ENCODE assay signal across 9 cellular contexts in genomic region chr20:35541118-35541782, GRCh38. TPM values are rescaled to one million over a fixed set of nuclear protein-coding genes. Genes with fewer than 3 reads are reported as not detected.
DNase-seq lines count a peak whose midpoint lies in the region; ATAC-seq and TF ChIP-seq lines count a peak whose summit lies in the region.
"Had no signal": no experiment of that assay in that cellular context is flagged by ENCODE, and none has a peak within 500 bp of the region (broad histone marks: within the 10 kb centered on the region; RNA-seq: fewer than 3 reads in every experiment).

No MANE protein-coding gene starts in this region.

- peak overlapping the region; percentile 37 for H3K27ac Mint-ChIP-seq in T-helper 2 cell treated with Interferon-gamma antibody and Interleukin-4, amounts not matched to agents 5 μg/mL and 100 μg/mL, for 36 hours
- peak overlapping the region; percentile 88 for H3K27ac Mint-ChIP-seq in WTC11

- H3K27ac ChIP-seq in substantia nigra (ENCODE audit: low read depth, low read length, poor library complexity, severe bottlenecking): peak overlapping the region; percentile 21

- TF ChIP-seq CTCF in WTC11 (IDR thresholded peaks at IDR 0.05): no peak

- no peaks in the 10 kb centered on the region for H3K9me3 ChIP-seq in iPS-18c (ENCODE audit: control insufficient read depth, insufficient read depth, low read length)

- DNase-seq in T-helper 2 cell treated with Interferon-gamma antibody and Interleukin-4, amounts not matched to agents 5 μg/mL and 100 μg/mL, for 36 hours (ENCODE audit: low spot score): no peak
- DNase-seq in T-helper 2 cell (no peak), WTC11 (ENCODE audit: low spot score) (no peak), substantia nigra (lab: John Stamatoyannopoulos, UW) (peak in 1 of 49 donors; percentile 35), NCI-H345 treated with DMSO at 0.1 percent for 48 hours (lab: John Stamatoyannopoulos, UW; ENCODE audit: unreplicated experiment) (no peak), NCI-H1092 treated with DMSO at 0.1 percent for 48 hours (lab: John Stamatoyannopoulos, UW) (no peak)

- no peaks in the 10 kb centered on the region for H3K9me3 Mint-ChIP-seq in T-helper 2 cell treated with Interferon-gamma antibody and Interleukin-4, amounts not matched to agents 5 μg/mL and 100 μg/mL, for 36 hours
- H3K9me3 Mint-ChIP-seq in WTC11: no peaks in the 10 kb centered on the region

- H3K4me3 Mint-ChIP-seq in T-helper 2 cell treated with Interferon-gamma antibody and Interleukin-4, amounts not matched to agents 5 μg/mL and 100 μg/mL, for 36 hours: peak overlapping the region; percentile 89
- peak overlapping the region; percentile 83 for H3K4me3 Mint-ChIP-seq in WTC11

- POLR2A ChIA-PET in WTC11 (lab: Charles Lee): interaction anchor here (0.8 to 1.9 kb wide), 9 partner anchors 18 to 413 kb away, joined by 3 to 15 read pairs (median 5); partner anchors contain the start of genes CEP250, CPNE1, NFS1 and RBM12

- H3K36me3 Mint-ChIP-seq in T-helper 2 cell treated with Interferon-gamma antibody and Interleukin-4, amounts not matched to agents 5 μg/mL and 100 μg/mL, for 36 hours (ENCODE audit: low read depth): peaks cover 3% of the 10 kb centered on the region
- peaks cover 10% of the 10 kb centered on the region for H3K36me3 Mint-ChIP-seq in WTC11

- ATAC-seq in WTC11: no peak
- ATAC-seq in HG03432 (IDR thresholded peaks at IDR 0.05; ENCODE audit: unreplicated experiment): no peak

- CTCF ChIA-PET in WTC11 (lab: Charles Lee): interaction anchor here (0.8 to 4.3 kb wide), 14 partner anchors 24 to 413 kb away, joined by 3 to 41 read pairs (median 6); partner anchors contain the start of genes CEP250, RBM39, SCAND1 and SPAG4

- H3K27me3 Mint-ChIP-seq in T-helper 2 cell treated with Interferon-gamma antibody and Interleukin-4, amounts not matched to agents 5 μg/mL and 100 μg/mL, for 36 hours (ENCODE audit: low read depth): no peaks in the 10 kb centered on the region
- no peaks in the 10 kb centered on the region; the same call in none of the 2 replicates for H3K27me3 Mint-ChIP-seq in WTC11 (ENCODE audit: low read depth)

- H3K4me3 ChIP-seq in iPS-18c (ENCODE audit: insufficient read depth, low read depth, low read length): peak overlapping the region; percentile 94; the same call in 1 of the 2 replicates

- H3K4me1 Mint-ChIP-seq in T-helper 2 cell treated with Interferon-gamma antibody and Interleukin-4, amounts not matched to agents 5 μg/mL and 100 μg/mL, for 36 hours (ENCODE audit: low read depth): peaks cover 12% of the 10 kb centered on the region
- H3K4me1 Mint-ChIP-seq in WTC11: peaks cover 16% of the 10 kb centered on the region

TF ChIP-seq in WTC11, 78 proteins besides CTCF, POLR2A, EP300 and RAD21:
- TF ChIP-seq ATF1 (CRISPR knock-in tag; IDR thresholded peaks at IDR 0.05): no peak
- no peak for TF ChIP-seq CREB1 (CRISPR knock-in tag; IDR thresholded peaks at IDR 0.05)
- TF ChIP-seq, protein P1, sequence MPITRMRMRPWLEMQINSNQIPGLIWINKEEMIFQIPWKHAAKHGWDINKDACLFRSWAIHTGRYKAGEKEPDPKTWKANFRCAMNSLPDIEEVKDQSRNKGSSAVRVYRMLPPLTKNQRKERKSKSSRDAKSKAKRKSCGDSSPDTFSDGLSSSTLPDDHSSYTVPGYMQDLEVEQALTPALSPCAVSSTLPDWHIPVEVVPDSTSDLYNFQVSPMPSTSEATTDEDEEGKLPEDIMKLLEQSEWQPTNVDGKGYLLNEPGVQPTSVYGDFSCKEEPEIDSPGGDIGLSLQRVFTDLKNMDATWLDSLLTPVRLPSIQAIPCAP (CRISPR knock-in tag; IDR thresholded peaks at IDR 0.05): no peak
- no peak for TF ChIP-seq STAT6 (CRISPR knock-in tag; conservative IDR thresholded peaks at IDR 0.05; ENCODE audit: low read depth)
- TF ChIP-seq GABPB1 (CRISPR knock-in tag; IDR thresholded peaks at IDR 0.05): no peak
- no peak for TF ChIP-seq ZMAT4 (CRISPR knock-in tag; IDR thresholded peaks at IDR 0.05)
- TF ChIP-seq JAZF1 (CRISPR knock-in tag; IDR thresholded peaks at IDR 0.05): no peak

RNA-seq across cellular contexts. Expression of gene ERGIC3, which starts 0.6 kb away (rescaled TPM):
- 168 to 181 TPM (median 179 TPM) in 3 replicates for total RNA-seq in WTC11 (2021)

RNA-seq across cellular contexts. Expression of gene C20orf173, which starts 11.8 kb away (rescaled TPM):
- total RNA-seq in WTC11 (2021): not detected in 3 replicates
- total RNA-seq: lung had no signal
